18 cellular contexts compared by ENCODE assay signal in the genomic region with DNA sequence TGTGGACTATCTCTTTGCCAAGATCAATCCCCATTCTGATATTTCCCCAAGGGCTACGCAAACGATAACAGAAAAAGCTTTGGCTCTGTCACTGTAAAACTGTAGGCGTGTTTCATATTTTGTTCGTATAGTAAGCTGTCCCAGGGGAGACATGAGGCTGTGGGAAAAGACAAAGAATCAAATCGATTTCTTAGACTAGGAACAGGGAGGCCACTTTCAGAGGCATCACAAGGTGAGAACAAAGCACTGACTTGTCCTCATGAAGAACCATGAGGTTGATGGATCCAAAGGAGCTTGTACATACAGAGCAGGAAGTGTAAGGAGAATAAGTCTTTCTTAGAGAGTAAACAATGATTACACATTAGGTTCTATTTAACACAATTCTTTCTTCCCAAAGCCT.
"Had no signal": no experiment of that assay in that cellular context is flagged by ENCODE, and none has a peak within 500 bp of the region (broad histone marks: within the 10 kb centered on the region; RNA-seq: fewer than 3 reads in every experiment).

No MANE protein-coding gene starts in this region.

- DNase-seq: activated CD4-positive, alpha-beta T cell treated with anti-CD3 and anti-CD28 coated beads for 4 hours; activated CD4-positive, alpha-beta T cell treated with anti-CD3 and anti-CD28 coated beads, Interleukin-2, amount 50 U/mL, for 4 hours; activated CD8-positive, alpha-beta memory T cell treated with anti-CD3 and anti-CD28 coated beads for 24 hours; activated effector memory CD4-positive, alpha-beta T cell treated with anti-CD3 and anti-CD28 coated beads, Interleukin-2, amount 50 U/mL, for 16 hours; activated naive CD4-positive, alpha-beta T cell treated with anti-CD3 and anti-CD28 coated beads for 36 hours; activated naive CD8-positive, alpha-beta T cell treated with anti-CD3 and anti-CD28 coated beads for 36 hours; cortex of kidney; effector memory CD8-positive, alpha-beta T cell; foreskin keratinocyte; heart right ventricle; midbrain; naive thymus-derived CD4-positive, alpha-beta T cell; ovary; sigmoid colon; spleen; stimulated activated CD4-positive, alpha-beta T cell treated with anti-CD3 and anti-CD28 coated beads, Interleukin-2, amount 100 ng/mL, for 48 hours; stimulated activated naive CD4-positive, alpha-beta T cell treated with Interleukin-2 at 50 U/mL for 16 hours; T-helper 9 cell had no signal

- ATAC-seq: effector memory CD8-positive, alpha-beta T cell; foreskin keratinocyte; heart right ventricle; naive thymus-derived CD4-positive, alpha-beta T cell had no signal
